Comparison of ENCODE assay signal across 9 cellular contexts in genomic region chr3:65854606-65855304, GRCh38.
DNase-seq lines count a peak whose midpoint lies in the region; ATAC-seq, FAIRE-seq and TF ChIP-seq lines count a peak whose summit lies in the region.
"Had no signal": no experiment of that assay in that cellular context is flagged by ENCODE, and none has a peak within 500 bp of the region (broad histone marks: within the 10 kb centered on the region; RNA-seq: fewer than 3 reads in every experiment).

No MANE protein-coding gene starts in this region.

- H3K9me3 Mint-ChIP-seq in activated T-helper 17 cell treated with anti-CD3 and anti-CD28 coated beads, Interleukin-2, amount 50 U/mL, for 72 hours, result no peaks in the 10 kb centered on the region

- FAIRE-seq in A549 (lab: Jason Lieb, UNC) (no peak), GM18507 (lab: Jason Lieb, UNC) (no peak)

- CTCF ChIA-PET in A549 (lab: Yijun Ruan, JAX), result no interaction called here

- TF ChIP-seq RAD21 in A549 (conservative IDR thresholded peaks at IDR 0.05 in 1 of 2, IDR thresholded peaks at IDR 0.05 in 1 of 2), result no peak

- H3K4me1 ChIP-seq in A549, result peaks cover 6% of the 10 kb centered on the region; the same call in 1 of the 3 replicates
- no peaks in the 10 kb centered on the region for H3K4me1 ChIP-seq in Karpas-422 (ENCODE audit: low read length)

- no peak overlapping the region for H3K4me3 ChIP-seq in A549
- no peak overlapping the region for H3K4me3 ChIP-seq in epithelial cell of proximal tubule (ENCODE audit: low read depth, low read length)
- H3K4me3 ChIP-seq in Karpas-422 (ENCODE audit: low read length), result no peak overlapping the region

- H4K20me1 ChIP-seq in Karpas-422 (ENCODE audit: insufficient read depth, low read depth, low read length), result no peaks in the 10 kb centered on the region

- H3K9me2 ChIP-seq in Karpas-422 (replicated peaks; ENCODE audit: insufficient read depth, low read length), result no peaks in the 10 kb centered on the region

- peak overlapping the region; percentile 41; the same call in 2 of the 3 replicates for H3K4me2 ChIP-seq in A549
- H3K4me2 ChIP-seq in Karpas-422 (ENCODE audit: low read depth, low read length, poor library complexity, severe bottlenecking), result no peak overlapping the region

- no peak overlapping the region for H2AFZ ChIP-seq in Karpas-422 (ENCODE audit: low read length)

- H3K4me3 Mint-ChIP-seq in activated T-helper 17 cell treated with anti-CD3 and anti-CD28 coated beads, Interleukin-2, amount 50 U/mL, for 72 hours, result no peak overlapping the region

- H3K4me1 Mint-ChIP-seq in activated T-helper 17 cell treated with anti-CD3 and anti-CD28 coated beads, Interleukin-2, amount 50 U/mL, for 72 hours, result no peaks in the 10 kb centered on the region

- ATAC-seq in A549, result no peak
- no peak for ATAC-seq in GM21447 (IDR thresholded peaks at IDR 0.05; ENCODE audit: unreplicated experiment)
- no peak for ATAC-seq in activated T-helper 17 cell treated with anti-CD3 and anti-CD28 coated beads, Interleukin-2, amount 50 U/mL, for 72 hours (replicated peaks)
- ATAC-seq in HG03432 (IDR thresholded peaks at IDR 0.05; ENCODE audit: unreplicated experiment), result no peak

- H3K36me3 ChIP-seq in Karpas-422 (ENCODE audit: insufficient read depth, low read length), result no peaks in the 10 kb centered on the region

- no peak for TF ChIP-seq CTCF in A549 (IDR thresholded peaks at IDR 0.05)
- TF ChIP-seq CTCF in epithelial cell of proximal tubule (conservative IDR thresholded peaks at IDR 0.05; ENCODE audit: low read depth, low read length), result no peak

- no peak overlapping the region for H3K27ac Mint-ChIP-seq in activated T-helper 17 cell treated with anti-CD3 and anti-CD28 coated beads, Interleukin-2, amount 50 U/mL, for 72 hours

- no peak for TF ChIP-seq POLR2A in A549 (IDR thresholded peaks at IDR 0.05; ENCODE audit: low read length)

- no peak for TF ChIP-seq EP300 in A549 (IDR thresholded peaks at IDR 0.05)

- H3K9ac ChIP-seq in Karpas-422 (ENCODE audit: low read length), result no peak overlapping the region

- POLR2A ChIA-PET in A549 (lab: Yijun Ruan, JAX), result no interaction called here

- no peaks in the 10 kb centered on the region for H3K27me3 Mint-ChIP-seq in activated T-helper 17 cell treated with anti-CD3 and anti-CD28 coated beads, Interleukin-2, amount 50 U/mL, for 72 hours

- H3K27ac ChIP-seq in A549 (no peak overlapping the region), Karpas-422 (ENCODE audit: low read length) (no peak overlapping the region)

- DNase-seq in A549 (ENCODE audit: low read depth in 1 of 2, low spot score in 1 of 2), result peak in 1 of 2 experiments; percentile 13
- DNase-seq in GM18507 (ENCODE audit: extremely low spot score, insufficient read length, low read depth), result peak; percentile 1
- DNase-seq in NCI-H345 treated with DMSO at 0.1 percent for 48 hours (lab: John Stamatoyannopoulos, UW; ENCODE audit: unreplicated experiment), result peak; percentile 21
- DNase-seq in epithelial cell of proximal tubule (ENCODE audit: low read depth), result peak; percentile 22
- DNase-seq in Karpas-422, result no peak
- DNase-seq: retina had no signal

- no peaks in the 10 kb centered on the region for H3K27me3 ChIP-seq in Karpas-422 (ENCODE audit: low read length)

- no peaks in the 10 kb centered on the region for H3K9me3 ChIP-seq in A549
- H3K9me3 ChIP-seq in Karpas-422 (ENCODE audit: low read length), result no peaks in the 10 kb centered on the region

- no peaks in the 10 kb centered on the region for H3K36me3 Mint-ChIP-seq in activated T-helper 17 cell treated with anti-CD3 and anti-CD28 coated beads, Interleukin-2, amount 50 U/mL, for 72 hours (ENCODE audit: low read depth)

- WGBS in A549 (ENCODE audit: missing lambda C conversion rate), result 51% methylated on average over 8 of the region's 8 CpGs

- H3K79me2 ChIP-seq in Karpas-422 (ENCODE audit: low read length), result no peaks in the 10 kb centered on the region

TF ChIP-seq in A549, 52 proteins besides CTCF, POLR2A, EP300 and RAD21:
- TF ChIP-seq HOXB13 (CRISPR knock-in tag; IDR thresholded peaks at IDR 0.05; ENCODE audit: low read depth), result no peak
- TF ChIP-seq NPAS2 (CRISPR knock-in tag; IDR thresholded peaks at IDR 0.05; ENCODE audit: borderline replicate concordance), result no peak
- 0 out of 4 replicates have a peak, but pooled peaks of 1 of the 2 experiments have one; percentile 7 for TF ChIP-seq CEBPB (IDR thresholded peaks at IDR 0.05)
- no peak for TF ChIP-seq FOSL2 (IDR thresholded peaks at IDR 0.05)
- no peak for TF ChIP-seq FOSL2 (CRISPR knock-in tag; IDR thresholded peaks at IDR 0.05)
- no peak for TF ChIP-seq FOSB (CRISPR knock-in tag; IDR thresholded peaks at IDR 0.05)
